Comparison of ENCODE assay signal across 8 cellular contexts in genomic region chr1:94045465-94046056, GRCh38.
DNase-seq lines count a peak whose midpoint lies in the region; ATAC-seq and TF ChIP-seq lines count a peak whose summit lies in the region.

No MANE protein-coding gene starts in this region.

- peak overlapping the region; percentile 11; the same call in 1 of the 2 replicates for H3K9ac ChIP-seq in ES-I3 (ENCODE audit: low read depth, low read length)
- H3K9ac ChIP-seq in iPS-18a (ENCODE audit: low read length) = no peak overlapping the region

- no peak for TF ChIP-seq POLR2A in sigmoid colon (IDR thresholded peaks at IDR 0.05)

- TF ChIP-seq CTCF in sigmoid colon (IDR thresholded peaks at IDR 0.05) = peak; percentile 67 to 76 (median 69)

- 16 to 26% methylated on average over 22 of the region's 22 CpGs for WGBS in sigmoid colon, 2 donors

- intact Hi-C loops in sigmoid colon (cut with DNase I) = loop anchor here (5.0 kb wide), 1 partner anchor 292 kb away; no protein-coding TSS in a partner anchor

- H3K9me3 ChIP-seq in ES-I3 (ENCODE audit: control insufficient read depth, insufficient read depth, low read length) = no peaks in the 10 kb centered on the region
- no peaks in the 10 kb centered on the region for H3K9me3 ChIP-seq in iPS-18a (ENCODE audit: control insufficient read depth, low read depth, low read length)
- H3K9me3 ChIP-seq in sigmoid colon = no peaks in the 10 kb centered on the region

- H3K4me3 ChIP-seq in iPS-18a (ENCODE audit: low read length) (peak overlapping the region; percentile 31), sigmoid colon (peak overlapping the region in 2 of 4 donors; percentile 18 to 28)

- H3K4me1 ChIP-seq in ES-I3 (ENCODE audit: insufficient read depth, low read length) = peaks cover 14% of the 10 kb centered on the region
- peaks cover 9% of the 10 kb centered on the region for H3K4me1 ChIP-seq in iPS-18a (ENCODE audit: control insufficient read depth, low read depth, low read length)
- peaks cover 0 to 16% (median 0%) of the 10 kb centered on the region in 4 donors for H3K4me1 ChIP-seq in sigmoid colon

- H3K36me3 ChIP-seq in ES-I3 (ENCODE audit: insufficient read depth, low read length) = no peaks in the 10 kb centered on the region
- no peaks in the 10 kb centered on the region for H3K36me3 ChIP-seq in iPS-18a (ENCODE audit: control insufficient read depth, low read depth, low read length)
- H3K36me3 ChIP-seq in sigmoid colon = no peaks in the 10 kb centered on the region

- peak; percentile 95 for DNase-seq in HT-29 (ENCODE audit: low spot score)
- peak; percentile 12 for DNase-seq in SKM-1 (lab: John Stamatoyannopoulos, UW; ENCODE audit: unreplicated experiment)
- DNase-seq in T47D (ENCODE audit: low read depth in 1 of 2, low spot score in 1 of 2) = peak; percentile 28 to 81
- DNase-seq in sigmoid colon = peak; percentile 93

- no peak for ATAC-seq in GM21381 (IDR thresholded peaks at IDR 0.05; ENCODE audit: unreplicated experiment)
- no peak for ATAC-seq in HG03097 (IDR thresholded peaks at IDR 0.05; ENCODE audit: low FRiP score, unreplicated experiment)

- H3K27me3 ChIP-seq in iPS-18a (ENCODE audit: control insufficient read depth, insufficient read depth, low read length) (no peaks in the 10 kb centered on the region), sigmoid colon (no peaks in the 10 kb centered on the region)

- H3K27ac ChIP-seq in iPS-18a (ENCODE audit: low read length) (no peak overlapping the region), sigmoid colon (peak overlapping the region in 3 of 4 donors; percentile 50 to 63 (median 57))

- no peak for TF ChIP-seq EP300 in sigmoid colon (IDR thresholded peaks at IDR 0.05)

- in situ Hi-C loops in T47D (cut with HindIII; ENCODE audit: low pct_unique_long_range_greater_than_20kb, low sequenced_read_pairs) = no loop called here

Comparison
In these comparisons a context has a peak if more than half of its experiments do, and no peak if none do; other contexts are left out.
1. DNase-seq: peak in every context shown above with its lines; median percentile 95 in HT-29; 93 in sigmoid colon; 54 in T47D; 12 in SKM-1.